ENCODE assay signal across 24 cellular contexts in the genomic region with DNA sequence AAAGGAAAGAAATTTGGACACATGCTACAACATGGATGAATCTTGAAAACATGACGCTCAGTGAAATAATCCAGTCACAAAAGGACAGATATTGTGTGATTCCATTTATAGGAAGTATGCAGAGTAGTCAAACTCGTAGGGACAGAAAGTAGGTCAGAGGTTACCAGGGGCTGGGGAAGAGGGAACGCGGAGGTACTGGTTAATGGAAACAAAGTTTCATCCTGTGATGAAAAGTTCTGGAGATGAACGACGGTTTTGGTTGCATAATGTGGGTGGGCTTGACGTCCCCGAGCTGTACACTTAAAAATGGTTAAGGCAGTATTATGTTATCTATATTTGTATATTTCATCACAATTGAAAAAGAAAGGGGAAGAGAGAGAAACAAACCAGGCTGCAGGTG. TPM values are rescaled to one million over a fixed set of nuclear protein-coding genes. Genes with fewer than 3 reads are reported as not detected.
"Had no signal": no experiment of that assay in that cellular context is flagged by ENCODE, and none has a peak within 500 bp of the region (broad histone marks: within the 10 kb centered on the region; RNA-seq: fewer than 3 reads in every experiment).

No MANE protein-coding gene starts in this region.

- H3K9me3 ChIP-seq: gastrocnemius medialis, heart left ventricle, pancreas, stomach, thoracic aorta, uterus had no signal

- H3K4me1 ChIP-seq: pancreas, uterus had no signal

- H3K27ac Mint-ChIP-seq: activated CD4-positive, alpha-beta memory T cell treated with anti-CD3 and anti-CD28 coated beads for 36 hours; activated CD4-positive, alpha-beta T cell treated with anti-CD3 and anti-CD28 coated beads for 36 hours; activated naive CD4-positive, alpha-beta T cell treated with anti-CD3 and anti-CD28 coated beads for 36 hours; activated naive CD8-positive, alpha-beta T cell treated with anti-CD3 and anti-CD28 coated beads, Interleukin-2, amount 50 U/mL, for 24 hours; activated T-helper 2 cell treated with anti-CD3 and anti-CD28 coated beads, Interferon-gamma antibody, Interleukin-2, Interleukin-4, amounts not matched to agents 10 μg/mL and 5 μg/mL and 100 μg/mL, durations not matched to agents 14 hours and 24 hours and 36 hours; endodermal cell had no signal

- H3K4me3 ChIP-seq: dorsolateral prefrontal cortex, gastrocnemius medialis, heart left ventricle, pancreas, stomach, thoracic aorta, uterus had no signal

- H3K27me3 ChIP-seq: dorsolateral prefrontal cortex, gastrocnemius medialis, heart left ventricle, pancreas, stomach, uterus had no signal

- DNase-seq: activated CD4-positive, alpha-beta memory T cell treated with anti-CD3 and anti-CD28 coated beads for 36 hours; activated CD4-positive, alpha-beta T cell treated with anti-CD3 and anti-CD28 coated beads for 36 hours; activated CD8-positive, alpha-beta memory T cell treated with anti-CD3 and anti-CD28 coated beads, Interleukin-2, amount 10 ng/mL, durations not matched to agents 7 days and 5 days; activated naive CD4-positive, alpha-beta T cell treated with anti-CD3 and anti-CD28 coated beads for 36 hours; activated naive CD8-positive, alpha-beta T cell treated with anti-CD3 and anti-CD28 coated beads, Interleukin-2, amount 50 U/mL, for 24 hours; activated T-cell treated with anti-CD3 and anti-CD28 coated beads, Interleukin-2, amount 50 U/mL, for 1 hour; endodermal cell; erythroblast; heart left ventricle; left cardiac atrium; naive B cell; pancreas; stimulated activated CD4-positive, alpha-beta T cell treated with anti-CD3 and anti-CD28 coated beads, Interleukin-12 subunit alpha, Interleukin-12 subunit beta, amount 100 ng/mL, for 4 hours; stimulated activated CD4-positive, alpha-beta T cell treated with anti-CD3 and anti-CD28 coated beads, Interleukin-2, amount 100 ng/mL, for 24 hours; stomach; uterus; WERI-Rb-1 had no signal

- H3K36me3 Mint-ChIP-seq: activated CD4-positive, alpha-beta memory T cell treated with anti-CD3 and anti-CD28 coated beads for 36 hours; activated CD8-positive, alpha-beta memory T cell treated with anti-CD3 and anti-CD28 coated beads, Interleukin-2, amount 10 ng/mL, durations not matched to agents 7 days and 5 days; naive B cell had no signal

- H3K27ac ChIP-seq: dorsolateral prefrontal cortex, heart left ventricle, pancreas, thoracic aorta, uterus, WERI-Rb-1 had no signal

- ATAC-seq: activated CD4-positive, alpha-beta T cell treated with anti-CD3 and anti-CD28 coated beads for 36 hours; activated CD8-positive, alpha-beta memory T cell treated with anti-CD3 and anti-CD28 coated beads, Interleukin-2, amount 10 ng/mL, durations not matched to agents 7 days and 5 days; activated naive CD8-positive, alpha-beta T cell treated with anti-CD3 and anti-CD28 coated beads, Interleukin-2, amount 50 U/mL, for 24 hours; gastrocnemius medialis; heart left ventricle; left cardiac atrium had no signal

- H3K9me3 Mint-ChIP-seq: activated CD4-positive, alpha-beta memory T cell treated with anti-CD3 and anti-CD28 coated beads for 36 hours; activated naive CD4-positive, alpha-beta T cell treated with anti-CD3 and anti-CD28 coated beads for 36 hours; activated naive CD8-positive, alpha-beta T cell treated with anti-CD3 and anti-CD28 coated beads, Interleukin-2, amount 50 U/mL, for 24 hours; activated T-helper 2 cell treated with anti-CD3 and anti-CD28 coated beads, Interferon-gamma antibody, Interleukin-2, Interleukin-4, amounts not matched to agents 10 μg/mL and 5 μg/mL and 100 μg/mL, durations not matched to agents 14 hours and 24 hours and 36 hours; endodermal cell; naive B cell had no signal

- H3K27me3 Mint-ChIP-seq: activated CD4-positive, alpha-beta memory T cell treated with anti-CD3 and anti-CD28 coated beads for 36 hours; activated CD4-positive, alpha-beta T cell treated with anti-CD3 and anti-CD28 coated beads for 36 hours; activated naive CD8-positive, alpha-beta T cell treated with anti-CD3 and anti-CD28 coated beads, Interleukin-2, amount 50 U/mL, for 24 hours had no signal

- H3K4me3 Mint-ChIP-seq: activated CD4-positive, alpha-beta memory T cell treated with anti-CD3 and anti-CD28 coated beads for 36 hours; activated CD4-positive, alpha-beta T cell treated with anti-CD3 and anti-CD28 coated beads for 36 hours; activated CD8-positive, alpha-beta memory T cell treated with anti-CD3 and anti-CD28 coated beads, Interleukin-2, amount 10 ng/mL, durations not matched to agents 7 days and 5 days; activated naive CD4-positive, alpha-beta T cell treated with anti-CD3 and anti-CD28 coated beads for 36 hours; activated naive CD8-positive, alpha-beta T cell treated with anti-CD3 and anti-CD28 coated beads, Interleukin-2, amount 50 U/mL, for 24 hours; endodermal cell; naive B cell had no signal

- H3K4me1 Mint-ChIP-seq: activated CD4-positive, alpha-beta T cell treated with anti-CD3 and anti-CD28 coated beads for 36 hours; activated naive CD8-positive, alpha-beta T cell treated with anti-CD3 and anti-CD28 coated beads, Interleukin-2, amount 50 U/mL, for 24 hours had no signal

- H3K36me3 ChIP-seq: gastrocnemius medialis, heart left ventricle, pancreas, stomach, thoracic aorta, uterus, WERI-Rb-1 had no signal

RNA-seq across cellular contexts. Expression of gene SFTPB, which starts 4.5 kb away (rescaled TPM):
- total RNA-seq: activated CD4-positive, alpha-beta memory T cell treated with anti-CD3 and anti-CD28 coated beads for 36 hours; activated CD4-positive, alpha-beta T cell treated with anti-CD3 and anti-CD28 coated beads for 36 hours; activated CD8-positive, alpha-beta memory T cell treated with anti-CD3 and anti-CD28 coated beads, Interleukin-2, amount 10 ng/mL, durations not matched to agents 7 days and 5 days; activated naive CD4-positive, alpha-beta T cell treated with anti-CD3 and anti-CD28 coated beads for 36 hours; activated T-helper 2 cell treated with anti-CD3 and anti-CD28 coated beads, Interferon-gamma antibody, Interleukin-2, Interleukin-4, amounts not matched to agents 10 μg/mL and 5 μg/mL and 100 μg/mL, durations not matched to agents 14 hours and 24 hours and 36 hours; chondrocyte; dorsolateral prefrontal cortex; endodermal cell; gastrocnemius medialis; lung microvascular endothelial cell; mononuclear cell; thoracic aorta had no signal

RNA-seq across cellular contexts. Expression of gene GNLY, which starts 21.7 kb away (rescaled TPM):
- total RNA-seq: chondrocyte, endodermal cell, lung microvascular endothelial cell had no signal
